Comparison of ENCODE assay signal across 8 cellular contexts in genomic region chr1:6624712-6625578, GRCh38. TPM values are rescaled to one million over a fixed set of nuclear protein-coding genes. Genes with fewer than 3 reads are reported as not detected.
DNase-seq lines count a peak whose midpoint lies in the region; ATAC-seq and TF ChIP-seq lines count a peak whose summit lies in the region.

Gene THAP3, plus strand, starts transcription at chr1:6624868. Its CDS starts 351 bp downstream, at chr1:6625219.

- ATAC-seq in GM18520 (IDR thresholded peaks at IDR 0.05; ENCODE audit: unreplicated experiment) (peak; percentile 68), HG03064 (IDR thresholded peaks at IDR 0.05; ENCODE audit: low read depth, unreplicated experiment) (peak; percentile 83)

- peak; percentile 33 for TF ChIP-seq CTCF in chondrocyte (IDR thresholded peaks at IDR 0.05)

- peak within 1 kb of the TSS; percentile 75 for H3K4me3 Mint-ChIP-seq in chondrocyte (ENCODE audit: unreplicated experiment)

- H3K9me3 Mint-ChIP-seq in chondrocyte (ENCODE audit: low read depth): no peaks in the 10 kb centered on the region

- H3K27me3 Mint-ChIP-seq in chondrocyte (ENCODE audit: low read depth): no peaks in the 10 kb centered on the region

- DNase-seq in ACHN (peak; percentile 82), NCI-H345 (lab: John Stamatoyannopoulos, UW) (peak; percentile 85), chondrocyte (ENCODE audit: low spot score) (no peak), kidney tubule cell (ENCODE audit: low spot score) (peak; percentile 89)
- peak; percentile 85 to 89 for DNase-seq in activated CD4-positive, alpha-beta T cell treated with anti-CD3 and anti-CD28 coated beads for 24 hours (ENCODE audit: low read depth in 2 of 2)
- peak; percentile 83 to 86 (median 84) for DNase-seq in stimulated activated CD4-positive, alpha-beta T cell treated with anti-CD3 and anti-CD28 coated beads, Interleukin-1b, Interleukin-23, amount 100 ng/mL, for 24 hours (ENCODE audit: low read depth in 4 of 4, low spot score in 1 of 4)

- peaks cover 26% of the 10 kb centered on the region for H3K4me1 Mint-ChIP-seq in chondrocyte (ENCODE audit: low read depth)

- H3K27ac Mint-ChIP-seq in chondrocyte (ENCODE audit: unreplicated experiment): peak within 1 kb of the TSS; percentile 87

- in situ Hi-C loops in ACHN (cut with HindIII; ENCODE audit: low pct_ligation_motif_present, low pct_unique_long_range_greater_than_20kb, low sequenced_read_pairs): no loop called here

- H3K36me3 Mint-ChIP-seq in chondrocyte (ENCODE audit: low read depth): peaks cover 21% of the 10 kb centered on the region

RNA-seq across cellular contexts. Expression of gene THAP3, which starts in this region (rescaled TPM):
- 12.9 to 18.2 TPM (median 14.7 TPM) in 3 replicates for total RNA-seq in chondrocyte
